ENCODE assay signal across 18 cellular contexts in the genomic region with DNA sequence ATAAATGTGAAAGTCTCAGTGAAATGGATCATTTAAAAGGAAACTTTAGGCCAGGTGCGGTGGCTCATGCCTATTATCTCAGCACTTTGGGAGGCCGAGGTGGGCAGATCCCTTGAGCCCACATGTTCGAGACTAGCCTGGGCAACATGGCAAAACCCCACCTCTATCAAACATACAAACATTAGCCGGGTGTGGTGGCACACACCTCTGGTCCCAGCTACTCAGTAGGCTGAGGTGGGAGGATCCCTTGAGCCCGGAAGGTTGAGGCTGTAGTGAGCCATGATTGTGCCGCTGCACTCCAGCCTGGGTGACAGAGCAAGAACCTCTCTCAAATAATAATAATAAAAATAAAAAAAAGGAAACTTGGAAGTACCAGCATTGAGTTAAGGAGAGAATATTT.
A peak's percentile ranks its signal among the peaks of the same experiment; 100 is the strongest.
DNase-seq lines count a peak whose midpoint lies in the region; FAIRE-seq and TF ChIP-seq lines count a peak whose summit lies in the region.
"Had no signal": no experiment of that assay in that cellular context is flagged by ENCODE, and none has a peak within 500 bp of the region (broad histone marks: within the 10 kb centered on the region; RNA-seq: fewer than 3 reads in every experiment).

No MANE protein-coding gene starts in this region.

- intact Hi-C loops in mammary epithelial cell (cut with micrococcal nuclease): loop anchor here (1.0 to 5.0 kb wide), 2 partner anchors 17 to 59 kb away; no protein-coding TSS in a partner anchor

- H3K9ac ChIP-seq in mammary epithelial cell (ENCODE audit: insufficient read depth, low read length): peak overlapping the region; percentile 63
- peak overlapping the region; percentile 43 for H3K9ac ChIP-seq in keratinocyte (ENCODE audit: control insufficient read depth, extremely low read depth, insufficient read depth, low read length)
- H3K9ac ChIP-seq: BLaER1 had no signal

- H3K79me2 ChIP-seq in mammary epithelial cell (ENCODE audit: insufficient read depth, low read length) (no peaks in the 10 kb centered on the region), keratinocyte (ENCODE audit: control insufficient read depth, insufficient read depth, low read length) (no peaks in the 10 kb centered on the region)

- H3K4me1 ChIP-seq in mammary epithelial cell (ENCODE audit: insufficient read depth, low read length) (peaks cover 74% of the 10 kb centered on the region), keratinocyte (ENCODE audit: control insufficient read depth, extremely low read depth, insufficient read depth, low read length) (peaks cover 69% of the 10 kb centered on the region)

- H3K9me1 ChIP-seq in keratinocyte (ENCODE audit: control insufficient read depth, extremely low read depth, insufficient read depth, low read length): no peaks in the 10 kb centered on the region

- no peak for TF ChIP-seq CTCF in RWPE1 (conservative IDR thresholded peaks at IDR 0.05; ENCODE audit: low read depth)
- TF ChIP-seq CTCF in mammary epithelial cell (conservative IDR thresholded peaks at IDR 0.05 in 1 of 2, IDR thresholded peaks at IDR 0.05 in 1 of 2; ENCODE audit: extremely low read depth in 1 of 2, insufficient read depth in 1 of 2, low read depth in 1 of 2, low read length in 2 of 2): no peak
- TF ChIP-seq CTCF in keratinocyte (optimal IDR thresholded peaks at IDR 0.05 in 1 of 3, IDR thresholded peaks at IDR 0.05 in 1 of 3, conservative IDR thresholded peaks at IDR 0.05 in 1 of 3; ENCODE audit: extremely low read depth in 1 of 3, insufficient read depth in 2 of 3, low read length in 3 of 3): no peak

- H3K9me3 ChIP-seq in mammary epithelial cell (replicated peaks; ENCODE audit: insufficient read depth, low read length): no peaks in the 10 kb centered on the region
- no peaks in the 10 kb centered on the region for H3K9me3 ChIP-seq in keratinocyte (ENCODE audit: control insufficient read depth, low read depth, low read length)
- H3K9me3 ChIP-seq: BLaER1 had no signal

- H3K27me3 ChIP-seq in mammary epithelial cell (ENCODE audit: insufficient read depth, low read length) (no peaks in the 10 kb centered on the region), keratinocyte (ENCODE audit: control insufficient read depth, extremely low read depth, insufficient read depth, low read length) (no peaks in the 10 kb centered on the region)
- H3K27me3 ChIP-seq: BLaER1 had no signal

- in situ Hi-C loops in mammary epithelial cell (cut with MboI; ENCODE audit: low sequenced_read_pairs in 2 of 2): no loop called here

- H3K4me3 ChIP-seq in mammary epithelial cell (replicated peaks in 1 of 3; ENCODE audit: insufficient read depth in 1 of 3, low read depth in 2 of 3, low read length in 3 of 3) (no peak overlapping the region), keratinocyte (ENCODE audit: control insufficient read depth in 2 of 3, extremely low read depth in 1 of 3, insufficient read depth in 2 of 3, low read depth in 1 of 3, low read length in 3 of 3) (no peak overlapping the region)
- H3K4me3 ChIP-seq: BLaER1, GM23338 had no signal

- H3K36me3 ChIP-seq in mammary epithelial cell (ENCODE audit: insufficient read depth, low read length): no peaks in the 10 kb centered on the region
- no peaks in the 10 kb centered on the region for H3K36me3 ChIP-seq in keratinocyte (ENCODE audit: control insufficient read depth in 2 of 2, extremely low read depth in 1 of 2, insufficient read depth in 2 of 2, low read length in 2 of 2)
- H3K36me3 ChIP-seq: BLaER1 had no signal

- DNase-seq in RWPE1 (ENCODE audit: low spot score) (no peak), mammary epithelial cell (no peak), keratinocyte (ENCODE audit: low read depth, low spot score) (no peak), urothelium cell line (ENCODE audit: low spot score) (no peak)
- no peak for DNase-seq in activated CD4-positive, alpha-beta T cell treated with anti-CD3 and anti-CD28 coated beads, Interleukin-2, amount 50 U/mL, for 48 hours
- DNase-seq in activated CD4-positive, alpha-beta T cell treated with anti-CD3 and anti-CD28 coated beads for 48 hours: no peak
- DNase-seq in effector CD8-positive, alpha-beta T cell (lab: John Stamatoyannopoulos, UW): no peak
- DNase-seq: 8988T; CD4-positive, alpha-beta memory T cell; DMS153; DMS79 treated with DMSO at 0.1 percent for 48 hours; GF-D8; HCEC 1CT; HFFc6 had no signal

- H3K4me2 ChIP-seq in mammary epithelial cell (ENCODE audit: insufficient read depth, low read depth, low read length) (peak overlapping the region; percentile 17), keratinocyte (ENCODE audit: control insufficient read depth, extremely low read depth, insufficient read depth, low read depth, low read length) (peak overlapping the region; percentile 9)
- H3K4me2 ChIP-seq: BLaER1, GM23338 had no signal

- dilution Hi-C loops in mammary epithelial cell (cut with HindIII; ENCODE audit: low sequenced_read_pairs) (no loop called here), keratinocyte (cut with MboI; ENCODE audit: extremely low pct_ligation_motif_present, low sequenced_read_pairs) (no loop called here)

- POLR2A ChIA-PET in RWPE1 (lab: Yijun Ruan, JAX; ENCODE audit: low non-redundant PET): no interaction called here

- H2AFZ ChIP-seq in mammary epithelial cell (ENCODE audit: low read depth, low read length) (peak overlapping the region; percentile 36), keratinocyte (ENCODE audit: control insufficient read depth, low read length) (no peak overlapping the region)

- no TSS peak for BruUV-seq in mammary epithelial cell (replicated peaks; lab: Mats Ljungman, UMichigan)

- WGBS in mammary epithelial cell (ENCODE audit: low coverage, missing lambda C conversion rate): 7% methylated on average over 6 of the region's 6 CpGs

- H3K27ac ChIP-seq in RWPE1: peak overlapping the region; percentile 99
- peak overlapping the region; percentile 94 for H3K27ac ChIP-seq in mammary epithelial cell (ENCODE audit: insufficient read depth, low read depth, low read length)
- H3K27ac ChIP-seq in keratinocyte (ENCODE audit: control insufficient read depth, insufficient read depth, low read length): peak overlapping the region; percentile 82
- H3K27ac ChIP-seq: BLaER1 had no signal

- CTCF ChIA-PET in RWPE1 (lab: Yijun Ruan, JAX): interaction anchor here (0.6 to 1.0 kb wide), 2 partner anchors 8 to 12 kb away, joined by 4 to 5 read pairs; no protein-coding TSS in a partner anchor
- CTCF ChIA-PET in mammary epithelial cell (lab: Charles Lee; ENCODE audit: low non-redundant PET): no interaction called here

- H4K20me1 ChIP-seq in mammary epithelial cell (ENCODE audit: insufficient read depth, low read length): no peaks in the 10 kb centered on the region
- H4K20me1 ChIP-seq in keratinocyte (ENCODE audit: control insufficient read depth, extremely low read depth, insufficient read depth, low read length): no peaks in the 10 kb centered on the region
- H4K20me1 ChIP-seq: BLaER1 had no signal

- FAIRE-seq in keratinocyte (lab: Jason Lieb, UNC) (peak; percentile 29), urothelium cell line (lab: Jason Lieb, UNC) (peak; percentile 23)
- FAIRE-seq: H54, HepG2 had no signal
